ENCODE assay signal across 28 cellular contexts in genomic region chr3:103319912-103320311, GRCh38.
"Had no signal": no experiment of that assay in that cellular context is flagged by ENCODE, and none has a peak within 500 bp of the region (broad histone marks: within the 10 kb centered on the region; RNA-seq: fewer than 3 reads in every experiment).

No MANE protein-coding gene starts in this region.

- H3K27ac Mint-ChIP-seq: activated B cell treated with CpG ODN at 0.5 μM for 24 hours; activated CD4-positive, alpha-beta T cell treated with anti-CD3 and anti-CD28 coated beads for 36 hours; activated CD8-positive, alpha-beta memory T cell treated with anti-CD3 and anti-CD28 coated beads, Interleukin-2, amount 10 ng/mL, durations not matched to agents 7 days and 5 days; activated CD8-positive, alpha-beta T cell treated with anti-CD3 and anti-CD28 coated beads, Interleukin-2, amount 10 ng/mL, durations not matched to agents 7 days and 5 days; activated naive CD4-positive, alpha-beta T cell treated with anti-CD3 and anti-CD28 coated beads, Interleukin-2, amount 50 U/mL, for 24 hours; activated naive CD8-positive, alpha-beta T cell treated with anti-CD3 and anti-CD28 coated beads, Interleukin-2, amount 50 U/mL, for 24 hours; activated T-helper 2 cell treated with anti-CD3 and anti-CD28 coated beads, Interferon-gamma antibody, Interleukin-2, Interleukin-4, amounts not matched to agents 10 μg/mL and 5 μg/mL and 100 μg/mL, durations not matched to agents 14 hours and 24 hours and 36 hours; nephron; progenitor cell of endocrine pancreas; stimulated activated naive B cell treated with anti-CD40 and anti-IgM and Interleukin-4, amounts not matched to agents 10 μg/mL and 1 μg/mL and 100 μg/mL, for 72 hours; T-helper 17 cell had no signal

- H3K9me3 ChIP-seq: esophagus squamous epithelium, left ventricle myocardium inferior, ovary, sigmoid colon, stomach, thyroid gland, upper lobe of right lung had no signal

- H3K36me3 Mint-ChIP-seq: activated CD8-positive, alpha-beta memory T cell treated with anti-CD3 and anti-CD28 coated beads, Interleukin-2, amount 10 ng/mL, durations not matched to agents 7 days and 5 days; activated naive CD4-positive, alpha-beta T cell treated with anti-CD3 and anti-CD28 coated beads, Interleukin-2, amount 50 U/mL, for 24 hours; stimulated activated naive B cell treated with anti-CD40 and anti-IgM and Interleukin-4, amounts not matched to agents 10 μg/mL and 1 μg/mL and 100 μg/mL, for 72 hours had no signal

- H3K27ac ChIP-seq: epithelial cell of prostate, esophagus squamous epithelium, left ventricle myocardium inferior, ovary, sigmoid colon, stomach, thyroid gland, upper lobe of right lung had no signal

- H3K27me3 ChIP-seq: esophagus squamous epithelium, ovary, sigmoid colon, stomach, thyroid gland, upper lobe of right lung had no signal

- H3K36me3 ChIP-seq: esophagus squamous epithelium, left ventricle myocardium inferior, ovary, sigmoid colon, stomach, thyroid gland, upper lobe of right lung had no signal

- ATAC-seq: activated CD4-positive, alpha-beta T cell treated with anti-CD3 and anti-CD28 coated beads for 36 hours; activated CD8-positive, alpha-beta memory T cell treated with anti-CD3 and anti-CD28 coated beads, Interleukin-2, amount 10 ng/mL, durations not matched to agents 7 days and 5 days; activated CD8-positive, alpha-beta T cell treated with anti-CD3 and anti-CD28 coated beads, Interleukin-2, amount 10 ng/mL, durations not matched to agents 7 days and 5 days; activated naive CD8-positive, alpha-beta T cell treated with anti-CD3 and anti-CD28 coated beads, Interleukin-2, amount 50 U/mL, for 24 hours; stimulated activated naive B cell treated with anti-CD40 and anti-IgM and Interleukin-4, amounts not matched to agents 10 μg/mL and 1 μg/mL and 100 μg/mL, for 72 hours; T-helper 17 cell; upper lobe of right lung had no signal

- H3K4me1 Mint-ChIP-seq: activated B cell treated with CpG ODN at 0.5 μM for 24 hours; activated CD4-positive, alpha-beta T cell treated with anti-CD3 and anti-CD28 coated beads for 36 hours; activated CD8-positive, alpha-beta memory T cell treated with anti-CD3 and anti-CD28 coated beads, Interleukin-2, amount 10 ng/mL, durations not matched to agents 7 days and 5 days; activated naive CD4-positive, alpha-beta T cell treated with anti-CD3 and anti-CD28 coated beads, Interleukin-2, amount 50 U/mL, for 24 hours; activated naive CD8-positive, alpha-beta T cell treated with anti-CD3 and anti-CD28 coated beads, Interleukin-2, amount 50 U/mL, for 24 hours; stimulated activated naive B cell treated with anti-CD40 and anti-IgM and Interleukin-4, amounts not matched to agents 10 μg/mL and 1 μg/mL and 100 μg/mL, for 72 hours; T-helper 17 cell had no signal

- H3K9me3 Mint-ChIP-seq: activated B cell treated with CpG ODN at 0.5 μM for 24 hours; activated naive CD4-positive, alpha-beta T cell treated with anti-CD3 and anti-CD28 coated beads, Interleukin-2, amount 50 U/mL, for 24 hours; activated naive CD8-positive, alpha-beta T cell treated with anti-CD3 and anti-CD28 coated beads, Interleukin-2, amount 50 U/mL, for 24 hours; activated T-helper 2 cell treated with anti-CD3 and anti-CD28 coated beads, Interferon-gamma antibody, Interleukin-2, Interleukin-4, amounts not matched to agents 10 μg/mL and 5 μg/mL and 100 μg/mL, durations not matched to agents 14 hours and 24 hours and 36 hours; nephron had no signal

- H3K4me3 ChIP-seq: esophagus squamous epithelium, left ventricle myocardium inferior, lung, ovary, sigmoid colon, stomach, thyroid gland, upper lobe of right lung had no signal

- DNase-seq: activated B cell treated with CpG ODN at 0.5 μM for 24 hours; activated CD4-positive, alpha-beta T cell treated with anti-CD3 and anti-CD28 coated beads for 36 hours; activated CD8-positive, alpha-beta memory T cell treated with anti-CD3 and anti-CD28 coated beads, Interleukin-2, amount 10 ng/mL, durations not matched to agents 7 days and 5 days; activated CD8-positive, alpha-beta T cell treated with anti-CD3 and anti-CD28 coated beads, Interleukin-2, amount 10 ng/mL, durations not matched to agents 7 days and 5 days; activated naive CD8-positive, alpha-beta T cell treated with anti-CD3 and anti-CD28 coated beads, Interleukin-2, amount 50 U/mL, for 24 hours; activated T-cell treated with anti-CD3 and anti-CD28 coated beads, Interleukin-2, amount 50 U/mL, for 48 hours; dermis blood vessel endothelial cell; effector CD4-positive, alpha-beta T cell; esophagus squamous epithelium; foreskin melanocyte; left ventricle myocardium inferior; ovary; retina; sigmoid colon; small intestine; stimulated activated CD4-positive, alpha-beta T cell treated with anti-CD3 and anti-CD28 coated beads, Interleukin-1b, Interleukin-23, amount 100 ng/mL, for 48 hours; stimulated activated naive B cell treated with anti-CD40 and anti-IgM and Interleukin-4, amounts not matched to agents 10 μg/mL and 1 μg/mL and 100 μg/mL, for 72 hours; stomach; T-helper 17 cell; T1000; thyroid gland; upper lobe of right lung had no signal

- H3K4me1 ChIP-seq: esophagus squamous epithelium, left ventricle myocardium inferior, sigmoid colon, stomach, thyroid gland, upper lobe of right lung had no signal

- H3K4me3 Mint-ChIP-seq: activated B cell treated with CpG ODN at 0.5 μM for 24 hours; activated CD4-positive, alpha-beta T cell treated with anti-CD3 and anti-CD28 coated beads for 36 hours; activated CD8-positive, alpha-beta memory T cell treated with anti-CD3 and anti-CD28 coated beads, Interleukin-2, amount 10 ng/mL, durations not matched to agents 7 days and 5 days; activated CD8-positive, alpha-beta T cell treated with anti-CD3 and anti-CD28 coated beads, Interleukin-2, amount 10 ng/mL, durations not matched to agents 7 days and 5 days; activated naive CD4-positive, alpha-beta T cell treated with anti-CD3 and anti-CD28 coated beads, Interleukin-2, amount 50 U/mL, for 24 hours; activated naive CD8-positive, alpha-beta T cell treated with anti-CD3 and anti-CD28 coated beads, Interleukin-2, amount 50 U/mL, for 24 hours; nephron; stimulated activated naive B cell treated with anti-CD40 and anti-IgM and Interleukin-4, amounts not matched to agents 10 μg/mL and 1 μg/mL and 100 μg/mL, for 72 hours; T-helper 17 cell had no signal

- H3K27me3 Mint-ChIP-seq: activated B cell treated with CpG ODN at 0.5 μM for 24 hours; activated CD4-positive, alpha-beta T cell treated with anti-CD3 and anti-CD28 coated beads for 36 hours; activated CD8-positive, alpha-beta memory T cell treated with anti-CD3 and anti-CD28 coated beads, Interleukin-2, amount 10 ng/mL, durations not matched to agents 7 days and 5 days; activated naive CD4-positive, alpha-beta T cell treated with anti-CD3 and anti-CD28 coated beads, Interleukin-2, amount 50 U/mL, for 24 hours; activated naive CD8-positive, alpha-beta T cell treated with anti-CD3 and anti-CD28 coated beads, Interleukin-2, amount 50 U/mL, for 24 hours; progenitor cell of endocrine pancreas; stimulated activated naive B cell treated with anti-CD40 and anti-IgM and Interleukin-4, amounts not matched to agents 10 μg/mL and 1 μg/mL and 100 μg/mL, for 72 hours; T-helper 17 cell had no signal
